ENCODE assay signal across 10 cellular contexts in the genomic region with DNA sequence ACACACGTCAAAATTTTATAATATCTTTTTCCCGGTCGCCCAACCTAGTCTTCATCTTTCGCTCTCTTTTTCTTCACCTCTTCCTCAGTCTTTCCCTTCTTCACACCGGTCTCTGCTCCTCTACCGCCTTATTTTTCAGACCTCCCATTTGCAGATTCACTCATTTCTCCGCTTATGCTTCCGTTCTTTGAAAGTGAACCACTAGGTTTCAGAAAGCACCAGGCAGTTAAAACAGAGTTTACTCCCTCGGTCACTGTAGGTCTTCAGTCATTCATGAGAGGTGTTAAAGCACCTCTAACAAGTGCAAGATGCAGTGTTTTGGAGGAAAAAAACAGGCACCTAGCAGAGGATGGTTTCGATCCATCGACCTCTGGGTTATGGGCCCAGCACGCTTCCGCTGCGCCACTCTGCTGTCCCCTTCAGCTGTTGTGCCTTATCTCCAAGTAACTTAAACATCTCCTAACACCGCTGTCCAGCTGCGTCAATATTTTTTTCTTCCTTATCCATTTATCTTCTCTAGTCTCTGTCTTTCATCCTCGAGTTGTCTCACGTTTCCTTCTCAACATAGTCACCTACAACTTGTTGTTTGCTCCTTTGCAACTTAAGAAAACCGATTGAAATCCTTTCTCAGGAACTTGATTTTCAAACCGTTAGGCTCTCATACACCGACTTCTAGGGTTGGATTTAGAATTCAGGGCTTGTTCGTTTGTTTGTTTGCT.
A peak's percentile ranks its signal among the peaks of the same experiment; 100 is the strongest.
DNase-seq lines count a peak whose midpoint lies in the region; ATAC-seq, FAIRE-seq and TF ChIP-seq lines count a peak whose summit lies in the region.
"Had no signal": no experiment of that assay in that cellular context is flagged by ENCODE, and none has a peak within 500 bp of the region (broad histone marks: within the 10 kb centered on the region; RNA-seq: fewer than 3 reads in every experiment).

No MANE protein-coding gene starts in this region.

- TF ChIP-seq POLR2A in transverse colon (IDR thresholded peaks at IDR 0.05): no peak

- H3K4me3 ChIP-seq in AG10803 (ENCODE audit: low read length) (peak overlapping the region; percentile 29), iPS-11a (ENCODE audit: low read depth, low read length) (peak overlapping the region; percentile 83), transverse colon (no peak overlapping the region)
- H3K4me3 ChIP-seq: right lobe of liver had no signal

- intact Hi-C loops in transverse colon (cut with DNase I; ENCODE audit: low total_unique reads): no loop called here

- no peaks in the 10 kb centered on the region for H3K4me1 Mint-ChIP-seq in stimulated activated memory B cell treated with anti-CD40 and anti-IgM and Interleukin-4, amounts not matched to agents 10 μg/mL and 1 μg/mL and 100 μg/mL, for 72 hours

- H3K27ac Mint-ChIP-seq in stimulated activated memory B cell treated with anti-CD40 and anti-IgM and Interleukin-4, amounts not matched to agents 10 μg/mL and 1 μg/mL and 100 μg/mL, for 72 hours: no peak overlapping the region
- H3K27ac Mint-ChIP-seq: T-helper 1 cell treated with Interleukin-12 subunit alpha and Interleukin-12 subunit beta and Interleukin-4 antibody, amounts not matched to agents 30 μg/mL and 1 μg/mL, for 36 hours had no signal

- peak; percentile 87 for FAIRE-seq in GM18507 (lab: Jason Lieb, UNC)

- no peak overlapping the region for H3K4me3 Mint-ChIP-seq in stimulated activated memory B cell treated with anti-CD40 and anti-IgM and Interleukin-4, amounts not matched to agents 10 μg/mL and 1 μg/mL and 100 μg/mL, for 72 hours
- H3K4me3 Mint-ChIP-seq: T-helper 1 cell treated with Interleukin-12 subunit alpha and Interleukin-12 subunit beta and Interleukin-4 antibody, amounts not matched to agents 30 μg/mL and 1 μg/mL, for 36 hours had no signal

- H3K9me3 ChIP-seq in transverse colon: no peaks in the 10 kb centered on the region
- H3K9me3 ChIP-seq: right lobe of liver had no signal

- TF ChIP-seq CTCF in AG10803 (conservative IDR thresholded peaks at IDR 0.05; ENCODE audit: low read length): no peak
- no peak for TF ChIP-seq CTCF in transverse colon (IDR thresholded peaks at IDR 0.05)

- peaks cover 20% of the 10 kb centered on the region for H3K27me3 Mint-ChIP-seq in stimulated activated memory B cell treated with anti-CD40 and anti-IgM and Interleukin-4, amounts not matched to agents 10 μg/mL and 1 μg/mL and 100 μg/mL, for 72 hours

- peak; percentile 84 for DNase-seq in AG10803 (ENCODE audit: low read depth)
- DNase-seq in GM18507 (ENCODE audit: extremely low spot score, insufficient read length, low read depth): peak; percentile 54
- peak; percentile 88 for DNase-seq in NAMALWA (ENCODE audit: low spot score)
- peak; percentile 48 to 63 for DNase-seq in activated CD4-positive, alpha-beta T cell treated with anti-CD3 and anti-CD28 coated beads, Interleukin-2, amount 50 U/mL, for 48 hours
- no peak for DNase-seq in transverse colon
- DNase-seq: right lobe of liver had no signal

- H3K9me3 Mint-ChIP-seq in stimulated activated memory B cell treated with anti-CD40 and anti-IgM and Interleukin-4, amounts not matched to agents 10 μg/mL and 1 μg/mL and 100 μg/mL, for 72 hours: no peaks in the 10 kb centered on the region
- H3K9me3 Mint-ChIP-seq: T-helper 1 cell treated with Interleukin-12 subunit alpha and Interleukin-12 subunit beta and Interleukin-4 antibody, amounts not matched to agents 30 μg/mL and 1 μg/mL, for 36 hours had no signal

- 6 to 12% methylated on average over 15 to 22 of the region's 22 CpGs for WGBS in transverse colon (ENCODE audit: low coverage in 1 of 2), 2 donors

- no peak overlapping the region for H3K27ac ChIP-seq in transverse colon
- H3K27ac ChIP-seq: right lobe of liver had no signal

- peaks cover 93% of the 10 kb centered on the region for H3K27me3 ChIP-seq in transverse colon

- ATAC-seq in HG02798 (IDR thresholded peaks at IDR 0.05; ENCODE audit: poor library complexity, unreplicated experiment): peak; percentile 89
- ATAC-seq in stimulated activated memory B cell treated with anti-CD40 and anti-IgM and Interleukin-4, amounts not matched to agents 10 μg/mL and 1 μg/mL and 100 μg/mL, for 72 hours: peak; percentile 65

- no peaks in the 10 kb centered on the region for H3K36me3 Mint-ChIP-seq in stimulated activated memory B cell treated with anti-CD40 and anti-IgM and Interleukin-4, amounts not matched to agents 10 μg/mL and 1 μg/mL and 100 μg/mL, for 72 hours

- in situ Hi-C loops in transverse colon (cut with MboI; ENCODE audit: low pct_ligation_motif_present in 1 of 4, low pct_unique_long_range_greater_than_20kb in 1 of 4, low sequenced_read_pairs in 3 of 4): no loop called here

- peaks cover 0 to 9% (median 5%) of the 10 kb centered on the region in 4 donors for H3K4me1 ChIP-seq in transverse colon
- H3K4me1 ChIP-seq: right lobe of liver had no signal

- no peak for TF ChIP-seq EP300 in transverse colon (IDR thresholded peaks at IDR 0.05; ENCODE audit: low read depth)

- H3K36me3 ChIP-seq in transverse colon: no peaks in the 10 kb centered on the region

Comparison
In these comparisons a context has a peak if more than half of its experiments do, and no peak if none do; other contexts are left out.
1. H3K4me3 ChIP-seq: peak in AG10803 (single experiment) and iPS-11a (single experiment); none in transverse colon (0 of 4).